10 cellular contexts compared by ENCODE assay signal in genomic region chr7:30224511-30225031, GRCh38. TPM values are rescaled to one million over a fixed set of nuclear protein-coding genes. Genes with fewer than 3 reads are reported as not detected.
DNase-seq lines count a peak whose midpoint lies in the region; ATAC-seq and TF ChIP-seq lines count a peak whose summit lies in the region.
"Had no signal": no experiment of that assay in that cellular context is flagged by ENCODE, and none has a peak within 500 bp of the region (broad histone marks: within the 10 kb centered on the region; RNA-seq: fewer than 3 reads in every experiment).

No MANE protein-coding gene starts in this region.

- peaks cover 8% of the 10 kb centered on the region for H3K9me3 Mint-ChIP-seq in activated naive CD8-positive, alpha-beta T cell treated with anti-CD3 and anti-CD28 coated beads, Interleukin-2, amount 50 U/mL, for 24 hours
- H3K9me3 Mint-ChIP-seq in activated naive CD8-positive, alpha-beta T cell treated with anti-CD3 and anti-CD28 coated beads for 36 hours, result no peaks in the 10 kb centered on the region
- H3K9me3 Mint-ChIP-seq in type B pancreatic cell, result peaks cover 4% of the 10 kb centered on the region

- TF ChIP-seq CTCF in epithelial cell of esophagus (IDR thresholded peaks at IDR 0.05; ENCODE audit: insufficient read depth, low read depth, low read length, missing control alignments) (no peak), type B pancreatic cell (conservative IDR thresholded peaks at IDR 0.05) (no peak)

- DNase-seq in activated naive CD8-positive, alpha-beta T cell treated with anti-CD3 and anti-CD28 coated beads, Interleukin-2, amount 50 U/mL, for 24 hours, result no peak
- DNase-seq in activated naive CD8-positive, alpha-beta T cell treated with anti-CD3 and anti-CD28 coated beads for 36 hours, result no peak
- DNase-seq in NOMO-1 treated with dmso at 0.1 percent for 144 hours (lab: John Stamatoyannopoulos, UW; ENCODE audit: unreplicated experiment) (peak; percentile 97), epithelial cell of esophagus (ENCODE audit: low read depth) (peak; percentile 83), type B pancreatic cell (ENCODE audit: extremely low spot score, unreplicated experiment) (no peak), HEK293T (ENCODE audit: extremely low spot score) (no peak), cerebellar nuclear complex (lab: John Stamatoyannopoulos, UW) (no peak)
- no peak for DNase-seq in stimulated activated CD4-positive, alpha-beta T cell treated with anti-CD3 and anti-CD28 coated beads, Interleukin-2, amount 100 ng/mL, for 24 hours
- DNase-seq: erythroblast, T-helper 9 cell had no signal

- H3K4me1 Mint-ChIP-seq in activated naive CD8-positive, alpha-beta T cell treated with anti-CD3 and anti-CD28 coated beads, Interleukin-2, amount 50 U/mL, for 24 hours, result peaks cover 19% of the 10 kb centered on the region
- peaks cover 7% of the 10 kb centered on the region for H3K4me1 Mint-ChIP-seq in activated naive CD8-positive, alpha-beta T cell treated with anti-CD3 and anti-CD28 coated beads for 36 hours
- peaks cover 10% of the 10 kb centered on the region for H3K4me1 Mint-ChIP-seq in type B pancreatic cell (ENCODE audit: unreplicated experiment)

- peak; percentile 16 for ATAC-seq in activated naive CD8-positive, alpha-beta T cell treated with anti-CD3 and anti-CD28 coated beads, Interleukin-2, amount 50 U/mL, for 24 hours

- H3K4me3 ChIP-seq in epithelial cell of esophagus (ENCODE audit: low read length), result no peak overlapping the region

- no peaks in the 10 kb centered on the region for H3K36me3 Mint-ChIP-seq in activated naive CD8-positive, alpha-beta T cell treated with anti-CD3 and anti-CD28 coated beads, Interleukin-2, amount 50 U/mL, for 24 hours (ENCODE audit: low read depth)
- no peaks in the 10 kb centered on the region for H3K36me3 Mint-ChIP-seq in activated naive CD8-positive, alpha-beta T cell treated with anti-CD3 and anti-CD28 coated beads for 36 hours
- H3K36me3 Mint-ChIP-seq in type B pancreatic cell, result no peaks in the 10 kb centered on the region

- no peak overlapping the region for H3K27ac Mint-ChIP-seq in activated naive CD8-positive, alpha-beta T cell treated with anti-CD3 and anti-CD28 coated beads, Interleukin-2, amount 50 U/mL, for 24 hours
- no peak overlapping the region for H3K27ac Mint-ChIP-seq in activated naive CD8-positive, alpha-beta T cell treated with anti-CD3 and anti-CD28 coated beads for 36 hours
- peak overlapping the region; percentile 52 for H3K27ac Mint-ChIP-seq in type B pancreatic cell

- H3K27me3 Mint-ChIP-seq in activated naive CD8-positive, alpha-beta T cell treated with anti-CD3 and anti-CD28 coated beads, Interleukin-2, amount 50 U/mL, for 24 hours, result no peaks in the 10 kb centered on the region
- no peaks in the 10 kb centered on the region for H3K27me3 Mint-ChIP-seq in activated naive CD8-positive, alpha-beta T cell treated with anti-CD3 and anti-CD28 coated beads for 36 hours
- no peaks in the 10 kb centered on the region for H3K27me3 Mint-ChIP-seq in type B pancreatic cell

- POLR2A ChIA-PET in HEK293T (lab: Yijun Ruan, JAX), result no interaction called here

- H3K4me3 Mint-ChIP-seq in activated naive CD8-positive, alpha-beta T cell treated with anti-CD3 and anti-CD28 coated beads, Interleukin-2, amount 50 U/mL, for 24 hours, result no peak overlapping the region
- no peak overlapping the region for H3K4me3 Mint-ChIP-seq in activated naive CD8-positive, alpha-beta T cell treated with anti-CD3 and anti-CD28 coated beads for 36 hours
- H3K4me3 Mint-ChIP-seq in type B pancreatic cell, result no peak overlapping the region

- CTCF ChIA-PET in HEK293T (lab: Yijun Ruan, JAX), result interaction anchor here (0.9 kb wide), 1 partner anchor 479 kb away, joined by 3 read pairs; no protein-coding TSS in a partner anchor

TF ChIP-seq in HEK293T, 16 proteins besides CTCF, POLR2A, EP300 and RAD21:
- TF ChIP-seq PKNOX1 (IDR thresholded peaks at IDR 0.05), result no peak
- TF ChIP-seq FOXM1 (IDR thresholded peaks at IDR 0.05; ENCODE audit: borderline replicate concordance), result no peak
- TF ChIP-seq BHLHE40 (IDR thresholded peaks at IDR 0.05; ENCODE audit: borderline replicate concordance), result no peak
- TF ChIP-seq HDGF (IDR thresholded peaks at IDR 0.05; ENCODE audit: borderline replicate concordance), result no peak
- no peak for TF ChIP-seq ELF4 (IDR thresholded peaks at IDR 0.05)
- no peak for TF ChIP-seq FOXA1 (IDR thresholded peaks at IDR 0.05)
- TF ChIP-seq TARDBP (IDR thresholded peaks at IDR 0.05), result no peak
- no peak for TF ChIP-seq CTBP1 (IDR thresholded peaks at IDR 0.05; ENCODE audit: borderline replicate concordance)
- no peak for TF ChIP-seq ZNF384 (IDR thresholded peaks at IDR 0.05)
- TF ChIP-seq SUZ12 (IDR thresholded peaks at IDR 0.05), result no peak
- no peak for TF ChIP-seq ARNT (IDR thresholded peaks at IDR 0.05)

RNA-seq across cellular contexts. Expression of gene ZNRF2, which starts 59.8 kb away (rescaled TPM):
- 1 to 10 TPM; 6.9 TPM for total RNA-seq in activated naive CD8-positive, alpha-beta T cell treated with anti-CD3 and anti-CD28 coated beads for 36 hours
- 11.2 and 15.6 TPM in 2 replicates for total RNA-seq in type B pancreatic cell (ENCODE audit: low replicate concordance)

Comparison
In these comparisons a context has a peak if more than half of its experiments do, and no peak if none do; other contexts are left out.
1. DNase-seq: peak in NOMO-1 treated with dmso at 0.1 percent for 144 hours (single experiment) and epithelial cell of esophagus (single experiment); none in activated naive CD8-positive, alpha-beta T cell treated with anti-CD3 and anti-CD28 coated beads, Interleukin-2, amount 50 U/mL, for 24 hours (single experiment), activated naive CD8-positive, alpha-beta T cell treated with anti-CD3 and anti-CD28 coated beads for 36 hours (single experiment), type B pancreatic cell (single experiment), stimulated activated CD4-positive, alpha-beta T cell treated with anti-CD3 and anti-CD28 coated beads, Interleukin-2, amount 100 ng/mL, for 24 hours (0 of 2), HEK293T (single experiment) and cerebellar nuclear complex (0 of 2).